24 cellular contexts compared by ENCODE assay signal in the genomic region with DNA sequence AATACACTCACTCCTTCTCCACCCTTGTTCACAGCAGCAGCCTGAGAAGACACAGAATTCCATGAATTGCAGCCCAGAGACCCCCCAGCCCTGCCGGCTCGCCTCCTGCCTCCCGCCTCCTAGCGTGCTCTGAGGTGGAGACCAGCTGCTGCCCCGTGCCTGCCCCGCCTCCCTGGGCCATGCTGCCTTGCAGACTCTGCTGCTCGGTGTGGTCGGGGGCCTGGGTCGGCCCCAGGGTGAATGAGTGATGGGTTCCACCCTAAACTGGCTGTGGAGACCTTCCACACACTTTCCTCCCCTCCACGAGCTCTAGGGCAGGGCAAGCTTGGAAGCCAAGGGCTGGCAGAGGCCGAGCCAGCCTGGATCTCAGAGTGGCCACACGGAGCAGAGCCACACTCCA.
"Had no signal": no experiment of that assay in that cellular context is flagged by ENCODE, and none has a peak within 500 bp of the region (broad histone marks: within the 10 kb centered on the region; RNA-seq: fewer than 3 reads in every experiment).

No MANE protein-coding gene starts in this region.

- H3K4me1 Mint-ChIP-seq: activated B cell treated with CpG ODN at 0.5 μM for 24 hours; activated naive CD8-positive, alpha-beta T cell treated with anti-CD3 and anti-CD28 coated beads, Interleukin-2, amount 50 U/mL, for 24 hours had no signal

- H3K27ac Mint-ChIP-seq: activated B cell treated with CpG ODN at 0.5 μM for 24 hours; activated CD4-positive, alpha-beta memory T cell treated with anti-CD3 and anti-CD28 coated beads for 36 hours; activated CD4-positive, alpha-beta T cell treated with anti-CD3 and anti-CD28 coated beads, Interleukin-2, amount 10 ng/mL, durations not matched to agents 7 days and 5 days; activated naive CD4-positive, alpha-beta T cell treated with anti-CD3 and anti-CD28 coated beads, Interleukin-2, amount 50 U/mL, for 72 hours; activated naive CD8-positive, alpha-beta T cell treated with anti-CD3 and anti-CD28 coated beads, Interleukin-2, amount 50 U/mL, for 24 hours; T-helper 17 cell had no signal

- H3K4me3 Mint-ChIP-seq: activated B cell treated with CpG ODN at 0.5 μM for 24 hours; activated CD4-positive, alpha-beta memory T cell treated with anti-CD3 and anti-CD28 coated beads for 36 hours; activated CD4-positive, alpha-beta T cell treated with anti-CD3 and anti-CD28 coated beads, Interleukin-2, amount 10 ng/mL, durations not matched to agents 7 days and 5 days; activated naive CD8-positive, alpha-beta T cell treated with anti-CD3 and anti-CD28 coated beads, Interleukin-2, amount 50 U/mL, for 24 hours; activated T-cell treated with anti-CD3 and anti-CD28 coated beads, Interleukin-2, amount 50 U/mL, for 4 hours; T-helper 17 cell had no signal

- H3K27ac ChIP-seq: brain microvascular endothelial cell, cardiac muscle cell, KMS-11 had no signal

- H3K27me3 Mint-ChIP-seq: activated B cell treated with CpG ODN at 0.5 μM for 24 hours; activated CD4-positive, alpha-beta memory T cell treated with anti-CD3 and anti-CD28 coated beads for 36 hours; activated CD4-positive, alpha-beta T cell treated with anti-CD3 and anti-CD28 coated beads, Interleukin-2, amount 10 ng/mL, durations not matched to agents 7 days and 5 days had no signal

- H3K9me3 Mint-ChIP-seq: activated CD4-positive, alpha-beta memory T cell treated with anti-CD3 and anti-CD28 coated beads for 36 hours; activated naive CD4-positive, alpha-beta T cell treated with anti-CD3 and anti-CD28 coated beads, Interleukin-2, amount 50 U/mL, for 72 hours; activated naive CD8-positive, alpha-beta T cell treated with anti-CD3 and anti-CD28 coated beads, Interleukin-2, amount 50 U/mL, for 24 hours; activated T-cell treated with anti-CD3 and anti-CD28 coated beads, Interleukin-2, amount 50 U/mL, for 4 hours had no signal

- ATAC-seq: activated naive CD4-positive, alpha-beta T cell treated with anti-CD3 and anti-CD28 coated beads, Interleukin-2, amount 50 U/mL, for 72 hours; activated naive CD8-positive, alpha-beta T cell treated with anti-CD3 and anti-CD28 coated beads, Interleukin-2, amount 50 U/mL, for 24 hours; activated T-cell treated with anti-CD3 and anti-CD28 coated beads, Interleukin-2, amount 50 U/mL, for 4 hours; T-helper 17 cell had no signal

- H3K36me3 Mint-ChIP-seq: activated CD4-positive, alpha-beta memory T cell treated with anti-CD3 and anti-CD28 coated beads for 36 hours; activated naive CD4-positive, alpha-beta T cell treated with anti-CD3 and anti-CD28 coated beads, Interleukin-2, amount 50 U/mL, for 72 hours had no signal

- DNase-seq: activated B cell treated with CpG ODN at 0.5 μM for 24 hours; activated CD4-positive, alpha-beta memory T cell treated with anti-CD3 and anti-CD28 coated beads for 36 hours; activated CD4-positive, alpha-beta T cell treated with anti-CD3 and anti-CD28 coated beads for 1 hour; activated CD4-positive, alpha-beta T cell treated with anti-CD3 and anti-CD28 coated beads, Interleukin-2, amount 10 ng/mL, durations not matched to agents 7 days and 5 days; activated CD8-positive, alpha-beta memory T cell treated with anti-CD3 and anti-CD28 coated beads for 24 hours; activated effector memory CD4-positive, alpha-beta T cell treated with anti-CD3 and anti-CD28 coated beads, Interleukin-2, amount 50 U/mL, for 16 hours; activated naive CD4-positive, alpha-beta T cell treated with Interleukin-2 at 50 U/mL for 16 hours; activated naive CD8-positive, alpha-beta T cell treated with anti-CD3 and anti-CD28 coated beads, Interleukin-2, amount 50 U/mL, for 24 hours; activated T-cell treated with anti-CD3 and anti-CD28 coated beads, Interleukin-2, amount 50 U/mL, for 4 hours; amniotic stem cell; brain microvascular endothelial cell; cerebellar nuclear complex; NCI-H1092 treated with DMSO at 0.1 percent for 48 hours; NCI-H1417 treated with DMSO at 0.1 percent for 48 hours; NCI-H1694; NCI-H2029 treated with DMSO at 0.1 percent for 48 hours; NCI-H345; NCI-H510A; SHP77 treated with DMSO at 0.1 percent for 48 hours; T-helper 17 cell; T-helper 9 cell had no signal

- H3K27me3 ChIP-seq: brain microvascular endothelial cell, cardiac muscle cell had no signal

- H3K4me3 ChIP-seq: cardiac muscle cell had no signal

- H3K36me3 ChIP-seq: brain microvascular endothelial cell, cardiac muscle cell had no signal
